14 cellular contexts compared by ENCODE assay signal in genomic region chr11:14539867-14540475, GRCh38. TPM values are rescaled to one million over a fixed set of nuclear protein-coding genes. Genes with fewer than 3 reads are reported as not detected.
DNase-seq lines count a peak whose midpoint lies in the region; ATAC-seq, FAIRE-seq and TF ChIP-seq lines count a peak whose summit lies in the region.
"Had no signal": no experiment of that assay in that cellular context is flagged by ENCODE, and none has a peak within 500 bp of the region (broad histone marks: within the 10 kb centered on the region; RNA-seq: fewer than 3 reads in every experiment).

No MANE protein-coding gene starts in this region.

- 69% methylated on average over 6 of the region's 6 CpGs for WGBS in prostate gland

- no peak overlapping the region for H3K4me3 ChIP-seq in fibroblast of lung (replicated peaks in 1 of 4; ENCODE audit: control extremely low read depth in 1 of 4, insufficient read depth in 1 of 4, low read depth in 3 of 4, low read length in 4 of 4)
- no peak overlapping the region for H3K4me3 ChIP-seq in prostate gland

- no peak for ATAC-seq in stimulated activated memory B cell treated with anti-CD40 and anti-IgM and Interleukin-4, amounts not matched to agents 10 μg/mL and 1 μg/mL and 100 μg/mL, for 72 hours
- no peak for ATAC-seq in HG03378 (IDR thresholded peaks at IDR 0.05; ENCODE audit: unreplicated experiment)

- intact Hi-C loops in prostate gland (cut with DNase I), result loop anchor here (5.0 kb wide), 2 partner anchors 102 to 367 kb away; partner anchors contain the start of gene PDE3B

- H3K36me3 Mint-ChIP-seq in stimulated activated memory B cell treated with anti-CD40 and anti-IgM and Interleukin-4, amounts not matched to agents 10 μg/mL and 1 μg/mL and 100 μg/mL, for 72 hours, result no peaks in the 10 kb centered on the region

- H3K9me3 ChIP-seq in fibroblast of lung (ENCODE audit: control insufficient read depth, insufficient read depth, low read depth, low read length), result no peaks in the 10 kb centered on the region
- H3K9me3 ChIP-seq in prostate gland, result no peaks in the 10 kb centered on the region

- no peak for TF ChIP-seq POLR2A in prostate gland (IDR thresholded peaks at IDR 0.05)

- peak overlapping the region; percentile 69 for H2AFZ ChIP-seq in fibroblast of lung (ENCODE audit: low read length)

- no peak overlapping the region for H3K4me3 Mint-ChIP-seq in stimulated activated memory B cell treated with anti-CD40 and anti-IgM and Interleukin-4, amounts not matched to agents 10 μg/mL and 1 μg/mL and 100 μg/mL, for 72 hours

- H3K27me3 ChIP-seq in fibroblast of lung (ENCODE audit: control insufficient read depth, insufficient read depth, low read length) (no peaks in the 10 kb centered on the region), prostate gland (replicated peaks; ENCODE audit: insufficient read depth) (no peaks in the 10 kb centered on the region)

- H3K4me2 ChIP-seq in fibroblast of lung (ENCODE audit: extremely low read depth, insufficient read depth, low read length), result peak overlapping the region; percentile 75

- FAIRE-seq in GM19239 (lab: Jason Lieb, UNC), result no peak
- FAIRE-seq: endometrium had no signal

- TF ChIP-seq CTCF in fibroblast of lung (conservative IDR thresholded peaks at IDR 0.05 in 1 of 2, IDR thresholded peaks at IDR 0.05 in 1 of 2; ENCODE audit: low read depth in 1 of 2, low read length in 2 of 2), result no peak
- no peak for TF ChIP-seq CTCF in prostate gland (IDR thresholded peaks at IDR 0.05)

- H3K27ac Mint-ChIP-seq in stimulated activated memory B cell treated with anti-CD40 and anti-IgM and Interleukin-4, amounts not matched to agents 10 μg/mL and 1 μg/mL and 100 μg/mL, for 72 hours, result peak overlapping the region; percentile 2

- H3K36me3 ChIP-seq in fibroblast of lung (ENCODE audit: control insufficient read depth, insufficient read depth, low read length) (no peaks in the 10 kb centered on the region), prostate gland (no peaks in the 10 kb centered on the region)

- H3K27me3 Mint-ChIP-seq in stimulated activated memory B cell treated with anti-CD40 and anti-IgM and Interleukin-4, amounts not matched to agents 10 μg/mL and 1 μg/mL and 100 μg/mL, for 72 hours, result no peaks in the 10 kb centered on the region

- no peaks in the 10 kb centered on the region for H4K20me1 ChIP-seq in fibroblast of lung (ENCODE audit: control insufficient read depth, extremely low read depth, insufficient read depth, low read length)

- H3K79me2 ChIP-seq in fibroblast of lung (ENCODE audit: control insufficient read depth, insufficient read depth, low read length), result no peaks in the 10 kb centered on the region

- H3K4me1 Mint-ChIP-seq in stimulated activated memory B cell treated with anti-CD40 and anti-IgM and Interleukin-4, amounts not matched to agents 10 μg/mL and 1 μg/mL and 100 μg/mL, for 72 hours, result peaks cover 5% of the 10 kb centered on the region

- DNase-seq in DMS 273 (lab: John Stamatoyannopoulos, UW; ENCODE audit: unreplicated experiment) (peak; percentile 22), DMS 273 treated with DMSO at 0.1 percent for 48 hours (lab: John Stamatoyannopoulos, UW) (no peak), SHP77 treated with DMSO at 0.1 percent for 48 hours (lab: John Stamatoyannopoulos, UW) (peak; percentile 38), fibroblast of lung (ENCODE audit: low read depth in 2 of 2) (peak in 1 of 2 donors; percentile 32), prostate gland (ENCODE audit: low spot score) (no peak), GM19239 (ENCODE audit: insufficient read length, low spot score) (no peak)
- DNase-seq: amniotic stem cell; NCI-H1930; stimulated activated CD4-positive, alpha-beta T cell treated with anti-CD3 and anti-CD28 coated beads, Interleukin-4, amount 100 ng/mL, for 1 hour had no signal

- H3K4me1 ChIP-seq in fibroblast of lung (ENCODE audit: control insufficient read depth, extremely low read depth, insufficient read depth, low read length), result no peaks in the 10 kb centered on the region
- H3K4me1 ChIP-seq in prostate gland (replicated peaks), result no peaks in the 10 kb centered on the region

- H3K27ac ChIP-seq in fibroblast of lung (ENCODE audit: insufficient read depth, low read length) (no peak overlapping the region), prostate gland (peak overlapping the region in 1 of 2 donors; percentile 16)
- H3K27ac ChIP-seq: 22Rv1, RWPE1 had no signal

- H3K9ac ChIP-seq in fibroblast of lung (ENCODE audit: insufficient read depth, low read length), result no peak overlapping the region

- H3K9me3 Mint-ChIP-seq in stimulated activated memory B cell treated with anti-CD40 and anti-IgM and Interleukin-4, amounts not matched to agents 10 μg/mL and 1 μg/mL and 100 μg/mL, for 72 hours, result no peaks in the 10 kb centered on the region

RNA-seq across cellular contexts. Expression of gene PSMA1, which starts 19.8 kb away (rescaled TPM):
- total RNA-seq in fibroblast of lung (136 and 165 TPM in 2 replicates), prostate gland (100 to 1,000 TPM in 1 of 2 donors, 10 to 100 TPM in 1; 68.7 to 135 TPM)
- polyA plus RNA-seq in fibroblast of lung, result 209 and 220 TPM in 2 replicates
- polyA plus RNA-seq in fibroblast of lung (2012), result 176 and 193 TPM in 2 replicates
- 52.1 and 57.2 TPM in 2 replicates for polyA minus RNA-seq in fibroblast of lung (ENCODE audit: low replicate concordance)

RNA-seq across cellular contexts. Expression of gene COPB1, which starts 40.4 kb away (rescaled TPM):
- total RNA-seq in fibroblast of lung (237 and 292 TPM in 2 replicates), prostate gland (100 to 1,000 TPM in 1 of 2 donors, 10 to 100 TPM in 1; 77.7 to 145 TPM)
- polyA plus RNA-seq in fibroblast of lung, result 183 and 264 TPM in 2 replicates
- polyA plus RNA-seq in fibroblast of lung (2012), result 131 and 158 TPM in 2 replicates
- polyA minus RNA-seq in fibroblast of lung (ENCODE audit: low replicate concordance), result 53.4 and 87.1 TPM in 2 replicates

Comparison
In these comparisons a context has a peak if more than half of its experiments do, and no peak if none do; other contexts are left out.
1. DNase-seq: peak in DMS 273 (single experiment) and SHP77 treated with DMSO at 0.1 percent for 48 hours (single experiment); none in DMS 273 treated with DMSO at 0.1 percent for 48 hours (single experiment), prostate gland (single experiment) and GM19239 (single experiment).